Comparison of ENCODE assay signal across 8 cellular contexts in the genomic region with DNA sequence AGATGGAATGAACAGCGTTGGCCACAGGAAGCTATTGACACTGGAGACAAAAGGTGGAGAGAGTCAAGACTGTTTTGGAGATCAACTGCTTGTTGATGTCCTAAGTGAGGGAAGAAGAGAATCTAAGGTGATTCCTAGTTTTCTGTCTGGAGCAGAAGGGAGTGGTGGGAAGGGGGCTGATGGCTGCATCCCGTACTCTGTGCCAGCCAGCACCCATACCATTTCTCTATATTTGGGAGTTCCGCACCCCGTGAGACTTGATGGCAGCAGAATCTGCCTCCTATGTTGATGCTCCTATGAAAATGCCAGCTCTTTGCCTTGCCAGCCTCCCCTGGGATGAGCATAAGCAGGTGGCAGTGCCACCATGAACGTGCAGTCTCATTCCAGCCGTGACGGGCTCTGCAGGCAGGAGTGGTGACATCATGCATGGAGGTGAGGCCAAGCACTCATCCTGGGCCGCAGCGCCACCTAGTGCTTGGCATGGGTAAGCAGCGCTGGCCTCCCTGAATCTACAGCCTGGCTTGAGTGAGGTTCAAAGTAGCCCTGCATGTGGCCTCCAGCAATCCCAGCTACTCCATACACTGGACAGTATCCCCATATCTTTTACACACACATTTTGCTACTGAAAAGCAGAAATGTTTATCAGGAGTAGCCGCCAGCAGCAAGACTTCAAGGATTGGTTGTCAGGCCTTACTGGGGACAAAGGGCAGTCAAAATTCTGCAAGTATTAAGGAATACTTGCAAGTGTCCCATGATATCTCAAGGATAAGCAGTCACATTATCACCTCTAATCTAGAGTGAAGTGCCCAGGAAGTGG. TPM values are rescaled to one million over a fixed set of nuclear protein-coding genes. Genes with fewer than 3 reads are reported as not detected.
DNase-seq lines count a peak whose midpoint lies in the region; ATAC-seq and TF ChIP-seq lines count a peak whose summit lies in the region.

No MANE protein-coding gene starts in this region.

- peak; percentile 82 for DNase-seq in NCI-H1092 treated with DMSO at 0.1 percent for 48 hours (lab: John Stamatoyannopoulos, UW)
- peak; percentile 75 for DNase-seq in SKM-1 treated with dmso at 0.1 percent for 144 hours (lab: John Stamatoyannopoulos, UW; ENCODE audit: unreplicated experiment)
- peak; percentile 82 to 90 for DNase-seq in activated naive CD4-positive, alpha-beta T cell treated with anti-CD3 and anti-CD28 coated beads, Interleukin-2, amount 50 U/mL, for 72 hours (ENCODE audit: low spot score in 2 of 2)
- DNase-seq in cardiac muscle cell (ENCODE audit: low read depth in 1 of 2, low spot score in 1 of 2): peak; percentile 90 to 92
- peak; percentile 93 for DNase-seq in posterior vena cava (ENCODE audit: low spot score)
- DNase-seq in upper lobe of left lung: peak; percentile 87 to 92

- H3K9me3 Mint-ChIP-seq in activated naive CD4-positive, alpha-beta T cell treated with anti-CD3 and anti-CD28 coated beads, Interleukin-2, amount 50 U/mL, for 72 hours: no peaks in the 10 kb centered on the region

- H3K27ac ChIP-seq in cardiac muscle cell: peak overlapping the region; percentile 75
- H3K27ac ChIP-seq in upper lobe of left lung: peak overlapping the region; percentile 30 to 66 (median 52)

- no peaks in the 10 kb centered on the region for H3K27me3 ChIP-seq in cardiac muscle cell
- H3K27me3 ChIP-seq in upper lobe of left lung: no peaks in the 10 kb centered on the region

- 38 to 40% methylated on average over 11 of the region's 11 CpGs for WGBS in upper lobe of left lung, 2 donors

- H3K36me3 ChIP-seq in cardiac muscle cell (peaks cover 6% of the 10 kb centered on the region), upper lobe of left lung (peaks cover 0 to 16% (median 4%) of the 10 kb centered on the region in 4 donors)

- TF ChIP-seq POLR2A in upper lobe of left lung (IDR thresholded peaks at IDR 0.05): no peak

- intact Hi-C loops in posterior vena cava (cut with DNase I): no loop called here

- peak overlapping the region in 1 of 2 donors; percentile 4 for H3K27ac Mint-ChIP-seq in activated naive CD4-positive, alpha-beta T cell treated with anti-CD3 and anti-CD28 coated beads, Interleukin-2, amount 50 U/mL, for 72 hours

- no peak for TF ChIP-seq EP300 in upper lobe of left lung (IDR thresholded peaks at IDR 0.05)

- TF ChIP-seq CTCF in GM12801 (IDR thresholded peaks at IDR 0.05; ENCODE audit: extremely low read depth, insufficient read length) (peak; percentile 77), cardiac muscle cell (IDR thresholded peaks at IDR 0.05; ENCODE audit: low read depth, low read length) (peak; percentile 99), upper lobe of left lung (IDR thresholded peaks at IDR 0.05) (peak; percentile 87 to 96 (median 92))

- H3K4me1 ChIP-seq in cardiac muscle cell (ENCODE audit: low read depth) (no peaks in the 10 kb centered on the region), upper lobe of left lung (peaks cover 24 to 32% (median 26%) of the 10 kb centered on the region in 4 donors)

- no peaks in the 10 kb centered on the region for H3K36me3 Mint-ChIP-seq in activated naive CD4-positive, alpha-beta T cell treated with anti-CD3 and anti-CD28 coated beads, Interleukin-2, amount 50 U/mL, for 72 hours

- ATAC-seq in HG02588 (IDR thresholded peaks at IDR 0.05; ENCODE audit: unreplicated experiment) (peak; percentile 98), upper lobe of left lung (ENCODE audit: low FRiP score in 2 of 2) (peak; percentile 93 to 96)
- peak; percentile 93 to 99 for ATAC-seq in activated naive CD4-positive, alpha-beta T cell treated with anti-CD3 and anti-CD28 coated beads, Interleukin-2, amount 50 U/mL, for 72 hours

- H3K4me3 ChIP-seq in cardiac muscle cell: no peak overlapping the region
- no peak overlapping the region for H3K4me3 ChIP-seq in upper lobe of left lung

- H3K9me3 ChIP-seq in cardiac muscle cell (ENCODE audit: low read depth) (no peaks in the 10 kb centered on the region), upper lobe of left lung (no peaks in the 10 kb centered on the region)

RNA-seq across cellular contexts. Expression of a gene that starts 43.0 kb away (rescaled TPM):
- total RNA-seq in activated naive CD4-positive, alpha-beta T cell treated with anti-CD3 and anti-CD28 coated beads, Interleukin-2, amount 50 U/mL, for 72 hours: 1 to 10 TPM in 1 of 2 donors, under 1 TPM in 1; 0.18 to 1.3 TPM
- total RNA-seq in cardiac muscle cell (52.5 and 58.5 TPM in 2 replicates), posterior vena cava (10 to 100 TPM; 41.9 to 46.7 TPM), upper lobe of left lung (100 to 1,000 TPM in 3 of 6 donors, 10 to 100 TPM in 3; 57.0 to 108 (median 96.6) TPM)
- polyA plus RNA-seq in cardiac muscle cell: 24.1 and 28.1 TPM in 2 replicates

Comparison
In these comparisons a context has a peak if more than half of its experiments do, and no peak if none do; other contexts are left out.
1. RNA of a gene that starts 43.0 kb away (total RNA-seq): 57.0 to 108 TPM in upper lobe of left lung, 52.5 to 58.5 TPM in cardiac muscle cell and 41.9 to 46.7 TPM in posterior vena cava; 0.18 to 1.3 TPM in activated naive CD4-positive, alpha-beta T cell treated with anti-CD3 and anti-CD28 coated beads, Interleukin-2, amount 50 U/mL, for 72 hours; every median in the first group is over 10 times any median in the second.
2. Peak in every context shown above with its lines, with median percentiles within 50 percentile points of each other: CTCF ChIP-seq, ATAC-seq and DNase-seq.